ENCODE assay signal across 10 cellular contexts in genomic region chr9:3746296-3747275, GRCh38.
DNase-seq lines count a peak whose midpoint lies in the region; ATAC-seq, FAIRE-seq and TF ChIP-seq lines count a peak whose summit lies in the region.
"Had no signal": no experiment of that assay in that cellular context is flagged by ENCODE, and none has a peak within 500 bp of the region (broad histone marks: within the 10 kb centered on the region; RNA-seq: fewer than 3 reads in every experiment).

No MANE protein-coding gene starts in this region.

- H3K4me1 ChIP-seq in IMR-90 (ENCODE audit: control insufficient read depth, insufficient read depth, low read length) (peaks cover 6% of the 10 kb centered on the region), osteoblast (ENCODE audit: insufficient read depth, low read length) (peaks cover 23% of the 10 kb centered on the region), OCI-LY7 (ENCODE audit: insufficient read depth, low read length, poor library complexity, severe bottlenecking) (no peaks in the 10 kb centered on the region)

- H4K8ac ChIP-seq in IMR-90 (ENCODE audit: low read depth in 2 of 2, low read length in 2 of 2), result no peak overlapping the region

- ATAC-seq in IMR-90 (ENCODE audit: low read depth), result peak; percentile 93

- no peak overlapping the region; the same call in 1 of the 2 replicates for H4K5ac ChIP-seq in IMR-90 (ENCODE audit: low read depth, low read length)

- 0 out of 2 replicates have a peak, but pooled peaks cover 4% of the 10 kb centered on the region for H3K9me1 ChIP-seq in IMR-90 (ENCODE audit: insufficient read depth, low read length)

- H3K9me2 ChIP-seq in OCI-LY7 (ENCODE audit: insufficient read depth, low read length), result no peaks in the 10 kb centered on the region

- H3K18ac ChIP-seq in IMR-90 (ENCODE audit: low read depth, low read length), result peak overlapping the region; percentile 16; the same call in 1 of the 2 replicates

- H2AK9ac ChIP-seq in IMR-90 (replicated peaks; ENCODE audit: low read depth, low read length, poor library complexity), result no peak overlapping the region

- in situ Hi-C loops in IMR-90 (cut with MboI; ENCODE audit: low sequenced_read_pairs), result loop anchor here (25.0 kb wide), 1 partner anchor 316 kb away; no protein-coding TSS in a partner anchor

- no peak overlapping the region for H3K56ac ChIP-seq in IMR-90 (ENCODE audit: extremely low read depth, insufficient read depth, low read length)

- intact Hi-C loops in IMR-90 (cut with micrococcal nuclease) (no loop called here), OCI-LY7 (cut with micrococcal nuclease; ENCODE audit: unreplicated experiment) (no loop called here)

- H3K9me3 ChIP-seq in IMR-90 (ENCODE audit: control insufficient read depth, insufficient read depth, low read length), result no peaks in the 10 kb centered on the region
- H3K9me3 ChIP-seq in osteoblast (ENCODE audit: low read depth, low read length), result no peaks in the 10 kb centered on the region
- no peaks in the 10 kb centered on the region for H3K9me3 ChIP-seq in OCI-LY7 (ENCODE audit: low read length)
- H3K9me3 ChIP-seq: transverse colon had no signal

- POLR2A ChIA-PET in IMR-90 (lab: Charles Lee; ENCODE audit: unreplicated experiment) (no interaction called here), OCI-LY7 (lab: Charles Lee) (interaction anchor here (0.6 to 0.8 kb wide), 2 partner anchors 8 to 79 kb away, joined by 3 to 4 read pairs; no protein-coding TSS in a partner anchor)

- H3K4ac ChIP-seq in IMR-90 (ENCODE audit: low read depth, low read length), result no peak overlapping the region; the same call in 1 of the 2 replicates

- H2AK5ac ChIP-seq in IMR-90 (ENCODE audit: low read depth, low read length), result no peak overlapping the region

- H3K4me3 ChIP-seq in IMR-90 (ENCODE audit: insufficient read depth, low read depth, low read length), result no peak overlapping the region
- no peak overlapping the region for H3K4me3 ChIP-seq in osteoblast (ENCODE audit: insufficient read depth, low read length)
- no peak overlapping the region for H3K4me3 ChIP-seq in OCI-LY7 (ENCODE audit: low read depth, low read length, poor library complexity, severe bottlenecking)
- H3K4me3 ChIP-seq: transverse colon had no signal

- H3K23ac ChIP-seq in IMR-90 (ENCODE audit: low read depth, low read length), result no peak overlapping the region

- no peak overlapping the region for H2BK5ac ChIP-seq in IMR-90 (ENCODE audit: low read depth, low read length, poor library complexity, severe bottlenecking)

- CTCF ChIA-PET in IMR-90 (lab: Yijun Ruan, JAX) (interaction anchor here (1.0 kb wide), 1 partner anchor 222 kb away, joined by 3 read pairs; no protein-coding TSS in a partner anchor), OCI-LY7 (lab: Charles Lee; ENCODE audit: unreplicated experiment) (no interaction called here)

- dilution Hi-C loops in IMR-90 (cut with HindIII; ENCODE audit: low sequenced_read_pairs, unreplicated experiment), result no loop called here

- H2BK15ac ChIP-seq in IMR-90 (ENCODE audit: low read depth, low read length), result 0 out of 3 replicates have a peak overlapping the region, but pooled peaks have one; percentile 44

- DNase-seq in IMR-90, result peak; percentile 89
- peak; percentile 87 for DNase-seq in astrocyte of the hippocampus (ENCODE audit: low read depth, low spot score)
- DNase-seq in osteoblast (ENCODE audit: insufficient read length, low spot score, missing footprints), result peak; percentile 93
- DNase-seq in OCI-LY7 (ENCODE audit: low spot score), result no peak
- no peak for DNase-seq in NCI-H748 treated with DMSO at 0.1 percent for 48 hours (lab: John Stamatoyannopoulos, UW)
- DNase-seq in NCI-H69 (lab: John Stamatoyannopoulos, UW), result no peak
- DNase-seq in HuH-7.5 (ENCODE audit: low spot score), result no peak
- DNase-seq: transverse colon had no signal

- H2BK20ac ChIP-seq in IMR-90 (ENCODE audit: low read depth, low read length), result peak overlapping the region; percentile 28; the same call in 1 of the 2 replicates

- no peak overlapping the region for H3K27ac ChIP-seq in IMR-90 (ENCODE audit: insufficient read depth, low read length)
- H3K27ac ChIP-seq in osteoblast (ENCODE audit: low read depth, low read length), result no peak overlapping the region
- H3K27ac ChIP-seq in OCI-LY7 (ENCODE audit: low read depth, low read length, poor library complexity, severe bottlenecking), result no peak overlapping the region
- H3K27ac ChIP-seq: transverse colon had no signal

- peak; percentile 99 for FAIRE-seq in G401.6 (lab: Jason Lieb, UNC)
- FAIRE-seq: GM18507 had no signal

- peak overlapping the region; percentile 51; the same call in 1 of the 2 replicates for H4K91ac ChIP-seq in IMR-90 (ENCODE audit: insufficient read depth, low read depth, low read length)

- H3K14ac ChIP-seq in IMR-90 (replicated peaks; ENCODE audit: low read depth, low read length), result 0 out of 2 replicates have a peak overlapping the region, but pooled peaks have one; percentile 18

- H2BK120ac ChIP-seq in IMR-90 (ENCODE audit: low read depth, low read length), result peak overlapping the region; percentile 37; the same call in 1 of the 2 replicates

- WGBS in IMR-90 (ENCODE audit: extremely low coverage in 2 of 2, insufficient read length in 1 of 2), 2 experiments, result no CpG with 5 or more reads among the region's 1 CpG

- H3K9ac ChIP-seq in IMR-90 (ENCODE audit: low read depth, low read length), result no peak overlapping the region

- H2AFZ ChIP-seq in IMR-90 (replicated peaks; ENCODE audit: low read length, poor library complexity), result no peak overlapping the region
- no peak overlapping the region for H2AFZ ChIP-seq in osteoblast (ENCODE audit: low read length)
- no peak overlapping the region for H2AFZ ChIP-seq in OCI-LY7 (ENCODE audit: low read length)

- TF ChIP-seq CTCF in IMR-90 (conservative IDR thresholded peaks at IDR 0.05; ENCODE audit: low read depth, low read length), result no peak
- TF ChIP-seq CTCF in osteoblast (IDR thresholded peaks at IDR 0.05; ENCODE audit: extremely low read depth, low read depth, low read length), result no peak
- TF ChIP-seq CTCF in OCI-LY7 (conservative IDR thresholded peaks at IDR 0.05; ENCODE audit: low read length), result no peak

- H3K27me3 ChIP-seq in IMR-90 (ENCODE audit: control insufficient read depth, insufficient read depth, low read length) (no peaks in the 10 kb centered on the region), osteoblast (ENCODE audit: insufficient read depth, low read length) (no peaks in the 10 kb centered on the region)
- H3K27me3 ChIP-seq: transverse colon had no signal

- TF ChIP-seq POLR2A in IMR-90 (IDR thresholded peaks at IDR 0.05; ENCODE audit: low read depth, low read length), result no peak

- H4K20me1 ChIP-seq in IMR-90 (ENCODE audit: insufficient read depth, low read length) (no peaks in the 10 kb centered on the region), osteoblast (ENCODE audit: insufficient read depth, low read length) (no peaks in the 10 kb centered on the region), OCI-LY7 (ENCODE audit: insufficient read depth, low read length) (no peaks in the 10 kb centered on the region)

- no peaks in the 10 kb centered on the region for H3K79me1 ChIP-seq in IMR-90 (ENCODE audit: low read depth in 1 of 2, low read length in 2 of 2)

- H3K79me2 ChIP-seq in osteoblast (ENCODE audit: insufficient read depth, low read length), result no peaks in the 10 kb centered on the region
- no peaks in the 10 kb centered on the region for H3K79me2 ChIP-seq in OCI-LY7 (ENCODE audit: insufficient read depth, low read depth, low read length)

- no peak for TF ChIP-seq RAD21 in IMR-90 (IDR thresholded peaks at IDR 0.05; ENCODE audit: low read length)

- H3K36me3 ChIP-seq in IMR-90 (ENCODE audit: control insufficient read depth, insufficient read depth, low read length) (no peaks in the 10 kb centered on the region), osteoblast (ENCODE audit: insufficient read depth, low read length) (no peaks in the 10 kb centered on the region), OCI-LY7 (ENCODE audit: insufficient read depth, low read length) (no peaks in the 10 kb centered on the region)
- H3K36me3 ChIP-seq: transverse colon had no signal

- no TSS peak for BruUV-seq in IMR-90 (replicated peaks; lab: Mats Ljungman, UMichigan)
- no TSS peak for BruUV-seq in OCI-LY7 (replicated peaks; lab: Mats Ljungman, UMichigan)

- H3K4me2 ChIP-seq in IMR-90 (ENCODE audit: low read depth, low read length) (no peak overlapping the region), osteoblast (ENCODE audit: insufficient read depth, low read length) (peak overlapping the region; percentile 10), OCI-LY7 (ENCODE audit: low read length) (no peak overlapping the region)

TF ChIP-seq in IMR-90, 13 proteins besides CTCF, POLR2A, EP300 and RAD21:
- TF ChIP-seq BHLHE40 (IDR thresholded peaks at IDR 0.05; ENCODE audit: low read depth, low read length) (peak; percentile 62; the same call in 1 of the 2 replicates), CHD1 (IDR thresholded peaks at IDR 0.05; ENCODE audit: low read depth, low read length) (no peak), SMC3 (IDR thresholded peaks at IDR 0.05; ENCODE audit: low read depth, low read length) (no peak), FOS (IDR thresholded peaks at IDR 0.05; ENCODE audit: low read depth, low read length) (peak; percentile 72), NFE2L2 (IDR thresholded peaks at IDR 0.05; ENCODE audit: low read depth, low read length) (no peak), CEBPB (IDR thresholded peaks at IDR 0.05; ENCODE audit: low read depth, low read length) (peak; percentile 41; the same call in 1 of the 2 replicates)
TF ChIP-seq in IMR-90: peak in this region for 3.

Comparison
In these comparisons a context has a peak if more than half of its experiments do, and no peak if none do; other contexts are left out.
1. DNase-seq: peak in IMR-90 (single experiment), astrocyte of the hippocampus (single experiment) and osteoblast (single experiment); none in OCI-LY7 (single experiment), NCI-H748 treated with DMSO at 0.1 percent for 48 hours (single experiment), NCI-H69 (single experiment) and HuH-7.5 (single experiment).